ENCODE assay signal across 1 cellular context in the genomic region with DNA sequence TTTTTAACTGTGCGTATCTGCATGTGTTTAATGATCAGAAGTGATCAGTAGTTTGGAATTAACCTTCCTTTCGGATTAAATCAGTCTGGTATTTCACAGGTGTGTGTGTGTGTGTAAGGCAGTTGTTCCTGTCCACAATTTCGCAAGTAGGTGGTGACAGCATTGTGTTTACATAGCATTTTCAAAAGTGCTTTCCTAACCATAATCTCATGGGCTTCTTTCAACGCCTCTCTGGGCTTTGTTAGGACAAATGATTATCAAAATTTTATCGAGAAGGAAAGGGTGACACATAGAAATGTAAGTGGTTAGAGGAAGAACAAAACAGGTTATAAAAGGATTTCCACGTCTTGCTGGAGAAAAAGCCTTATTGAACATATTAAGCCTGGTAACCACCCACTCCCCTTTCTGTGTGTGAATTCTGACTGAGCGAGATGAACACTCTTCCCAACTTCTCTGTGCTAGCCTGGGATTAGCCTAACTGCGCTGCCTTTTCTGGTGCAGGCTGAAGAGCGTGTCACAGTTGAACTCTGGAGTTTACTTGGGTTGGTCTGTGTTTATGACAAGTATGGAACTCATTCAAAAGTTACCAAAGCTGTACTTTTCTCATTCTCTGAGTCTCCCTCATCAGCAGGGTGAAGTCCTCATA.
TF ChIP-seq lines count a peak whose summit lies in the region.

No MANE protein-coding gene starts in this region.

TF ChIP-seq in HepG2, 621 proteins besides CTCF, POLR2A, EP300 and RAD21:
- 0 out of 2 replicates have a peak, but pooled peaks have one; percentile 9 for TF ChIP-seq ZNF646 (CRISPR knock-in tag; IDR thresholded peaks at IDR 0.05)
- TF ChIP-seq DMAP1 (CRISPR knock-in tag; IDR thresholded peaks at IDR 0.05): no peak
- TF ChIP-seq CEBPB (IDR thresholded peaks at IDR 0.05; ENCODE audit: borderline replicate concordance, low read depth, low read length): peak; percentile 45
TF ChIP-seq in HepG2: peak in this region for 2.
